ENCODE assay signal across 12 cellular contexts in the genomic region with DNA sequence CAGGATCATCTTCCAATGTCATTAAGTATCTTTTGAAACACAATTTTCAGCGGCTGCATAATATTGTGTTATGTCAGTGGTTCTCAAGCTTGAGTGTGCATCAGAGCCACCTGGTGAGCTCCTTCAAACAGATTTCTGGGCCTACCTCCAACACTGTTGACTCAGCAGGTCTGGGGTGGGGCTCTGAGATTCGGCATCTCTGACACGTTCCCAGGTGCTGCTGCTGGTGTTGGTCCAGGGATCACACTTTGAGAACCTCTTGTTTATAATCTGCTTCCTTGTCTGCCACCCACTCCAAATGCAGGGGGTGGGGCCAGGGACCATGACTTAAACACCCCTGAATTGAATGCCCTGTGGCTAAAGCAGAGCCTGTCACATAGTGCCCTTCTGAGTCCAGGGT.
DNase-seq lines count a peak whose midpoint lies in the region; ATAC-seq, FAIRE-seq and TF ChIP-seq lines count a peak whose summit lies in the region.
"Had no signal": no experiment of that assay in that cellular context is flagged by ENCODE, and none has a peak within 500 bp of the region (broad histone marks: within the 10 kb centered on the region; RNA-seq: fewer than 3 reads in every experiment).

No MANE protein-coding gene starts in this region.

- H3K27me3 ChIP-seq in AG04450 (ENCODE audit: control insufficient read depth, insufficient read depth, low read length) (no peaks in the 10 kb centered on the region), HCT116 (ENCODE audit: insufficient read depth, low read length) (no peaks in the 10 kb centered on the region), OCI-LY1 (ENCODE audit: insufficient read depth, low read length) (no peaks in the 10 kb centered on the region), keratinocyte (ENCODE audit: control insufficient read depth, extremely low read depth, insufficient read depth, low read length) (no peaks in the 10 kb centered on the region), neuronal stem cell (ENCODE audit: control insufficient read depth in 3 of 3, insufficient read depth in 3 of 3, low read depth in 1 of 3, low read length in 3 of 3) (no peaks in the 10 kb centered on the region), dorsolateral prefrontal cortex (peaks cover 0 to 9% (median 0%) of the 10 kb centered on the region in 45 donors)
- H3K27me3 ChIP-seq: Peyer's patch had no signal

- peak overlapping the region; percentile 58 for H3K4me2 ChIP-seq in HCT116 (ENCODE audit: low read length)
- peak overlapping the region; percentile 16; the same call in 1 of the 2 replicates for H3K4me2 ChIP-seq in OCI-LY1 (ENCODE audit: low read length)
- peak overlapping the region; percentile 51 for H3K4me2 ChIP-seq in keratinocyte (ENCODE audit: control insufficient read depth, extremely low read depth, insufficient read depth, low read depth, low read length)
- H3K4me2 ChIP-seq in neuronal stem cell (ENCODE audit: insufficient read depth, low read length, poor library complexity, severe bottlenecking): no peak overlapping the region

- H3K27ac ChIP-seq in AG04450 (ENCODE audit: low read depth, low read length) (no peak overlapping the region), HCT116 (ENCODE audit: low read depth, low read length) (no peak overlapping the region), OCI-LY1 (ENCODE audit: low read depth, low read length, poor library complexity, severe bottlenecking) (peak overlapping the region; percentile 83), keratinocyte (ENCODE audit: control insufficient read depth, insufficient read depth, low read length) (peak overlapping the region; percentile 70), neuronal stem cell (replicated peaks; ENCODE audit: low read length) (no peak overlapping the region), dorsolateral prefrontal cortex (no peak overlapping the region)
- H3K27ac ChIP-seq: C4-2B, Peyer's patch had no signal

- no peaks in the 10 kb centered on the region for H3K9me2 ChIP-seq in HCT116 (ENCODE audit: insufficient read depth)
- H3K9me2 ChIP-seq in OCI-LY1 (ENCODE audit: low read depth, low read length): no peaks in the 10 kb centered on the region

- ATAC-seq in HCT116: peak; percentile 87

- RAD21 ChIA-PET in HCT116 (lab: Charles Lee; ENCODE audit: low non-redundant PET in 1 of 2, low total read pairs in 2 of 2, uncharacterized antibody in 2 of 2, unreplicated experiment in 2 of 2): no interaction called here

- H4K20me1 ChIP-seq in HCT116 (ENCODE audit: insufficient read depth): no peaks in the 10 kb centered on the region
- H4K20me1 ChIP-seq in OCI-LY1 (ENCODE audit: insufficient read depth, low read length): no peaks in the 10 kb centered on the region
- H4K20me1 ChIP-seq in keratinocyte (ENCODE audit: control insufficient read depth, extremely low read depth, insufficient read depth, low read length): no peaks in the 10 kb centered on the region

- H3K36me3 ChIP-seq in HCT116 (ENCODE audit: control insufficient read depth in 1 of 2, insufficient read depth in 2 of 2, low read length in 2 of 2) (no peaks in the 10 kb centered on the region), OCI-LY1 (ENCODE audit: insufficient read depth, low read length) (no peaks in the 10 kb centered on the region), keratinocyte (ENCODE audit: control insufficient read depth in 2 of 2, extremely low read depth in 1 of 2, insufficient read depth in 2 of 2, low read length in 2 of 2) (no peaks in the 10 kb centered on the region), neuronal stem cell (replicated peaks in 1 of 2; ENCODE audit: control insufficient read depth in 2 of 2, insufficient read depth in 2 of 2, low read length in 2 of 2) (no peaks in the 10 kb centered on the region)
- H3K36me3 ChIP-seq: Peyer's patch had no signal

- no peak overlapping the region for H2AFZ ChIP-seq in HCT116 (ENCODE audit: low read depth, low read length, poor library complexity, severe bottlenecking)
- H2AFZ ChIP-seq in OCI-LY1 (ENCODE audit: low read length): no peak overlapping the region
- H2AFZ ChIP-seq in keratinocyte (ENCODE audit: control insufficient read depth, low read length): no peak overlapping the region
- no peak overlapping the region for H2AFZ ChIP-seq in neuronal stem cell (ENCODE audit: low read length)

- H2BK12ac ChIP-seq in neuronal stem cell (ENCODE audit: low read length): no peak overlapping the region

- no peak overlapping the region for H2AK5ac ChIP-seq in neuronal stem cell (ENCODE audit: low read depth, low read length)

- no peak overlapping the region for H2BK120ac ChIP-seq in neuronal stem cell (ENCODE audit: low read depth, low read length)

- H3K9me1 ChIP-seq in keratinocyte (ENCODE audit: control insufficient read depth, extremely low read depth, insufficient read depth, low read length): no peaks in the 10 kb centered on the region

- FAIRE-seq in keratinocyte (lab: Jason Lieb, UNC): no peak

- TF ChIP-seq POLR2A in HCT116 (IDR thresholded peaks at IDR 0.05; ENCODE audit: borderline replicate concordance, extremely low read depth, insufficient read depth, insufficient read length): no peak

- H3K18ac ChIP-seq in neuronal stem cell (ENCODE audit: low read length): no peak overlapping the region

- CTCF ChIA-PET in AG04450 (lab: Charles Lee): interaction anchor here (1.0 to 4.4 kb wide), 4 partner anchors 48 to 446 kb away, joined by 3 to 32 read pairs (median 6); no protein-coding TSS in a partner anchor
- CTCF ChIA-PET in HCT116 (lab: Charles Lee): interaction anchor here (0.6 to 3.8 kb wide), 5 partner anchors 10 to 291 kb away, joined by 3 to 36 read pairs (median 3); no protein-coding TSS in a partner anchor

- TF ChIP-seq CTCF in AG04450 (IDR thresholded peaks at IDR 0.05; ENCODE audit: low read depth, low read length) (no peak), HCT116 (IDR thresholded peaks at IDR 0.05 in 2 of 3, conservative IDR thresholded peaks at IDR 0.05 in 1 of 3; ENCODE audit: borderline replicate concordance in 1 of 3, insufficient read depth in 1 of 3, low read depth in 2 of 3, low read length in 2 of 3) (no peak), OCI-LY1 (IDR thresholded peaks at IDR 0.05; ENCODE audit: low read length) (no peak), keratinocyte (optimal IDR thresholded peaks at IDR 0.05 in 1 of 3, IDR thresholded peaks at IDR 0.05 in 1 of 3, conservative IDR thresholded peaks at IDR 0.05 in 1 of 3; ENCODE audit: extremely low read depth in 1 of 3, insufficient read depth in 2 of 3, low read length in 3 of 3) (no peak), dorsolateral prefrontal cortex (IDR thresholded peaks at IDR 0.05 in 54 of 56, conservative IDR thresholded peaks at IDR 0.05 in 2 of 56; ENCODE audit: low read depth in 1 of 56, partially characterized antibody in 56 of 56) (no peak)

- POLR2A ChIA-PET in AG04450 (lab: Yijun Ruan, JAX) (no interaction called here), HCT116 (lab: Charles Lee) (no interaction called here)

- no peak for TF ChIP-seq RAD21 in HCT116 (IDR thresholded peaks at IDR 0.05; ENCODE audit: low read depth)

- H2BK15ac ChIP-seq in neuronal stem cell (ENCODE audit: low read length): no peak overlapping the region

- H3K9me3 ChIP-seq in AG04450 (ENCODE audit: control insufficient read depth, insufficient read depth, low read length): no peaks in the 10 kb centered on the region
- H3K9me3 ChIP-seq in HCT116 (ENCODE audit: control insufficient read depth in 1 of 2, insufficient read depth in 1 of 2, low read depth in 1 of 2, low read length in 2 of 2): no peaks in the 10 kb centered on the region
- H3K9me3 ChIP-seq in OCI-LY1 (ENCODE audit: low read length): no peaks in the 10 kb centered on the region
- H3K9me3 ChIP-seq in keratinocyte (ENCODE audit: control insufficient read depth, low read depth, low read length): no peaks in the 10 kb centered on the region
- H3K9me3 ChIP-seq in neuronal stem cell (replicated peaks in 1 of 2; ENCODE audit: control insufficient read depth in 2 of 2, insufficient read depth in 1 of 2, low read depth in 1 of 2, low read length in 2 of 2): no peaks in the 10 kb centered on the region
- H3K9me3 ChIP-seq: Peyer's patch had no signal

- dilution Hi-C loops in keratinocyte (cut with MboI; ENCODE audit: extremely low pct_ligation_motif_present, low sequenced_read_pairs): no loop called here

- no peak overlapping the region for H3K23ac ChIP-seq in neuronal stem cell (ENCODE audit: low read depth, low read length, poor library complexity)

- no peak overlapping the region for H4K8ac ChIP-seq in neuronal stem cell (ENCODE audit: low read depth, low read length)

- BruUV-seq in HCT116 (replicated peaks; lab: Mats Ljungman, UMichigan): no TSS peak

- WGBS in neuronal stem cell (ENCODE audit: extremely low coverage in 2 of 2, insufficient read length in 2 of 2, insufficient replicate concordance in 1 of 2), 2 donors: no CpG with 5 or more reads among the region's 3 CpGs

- no peak overlapping the region for H4K91ac ChIP-seq in neuronal stem cell (ENCODE audit: low read depth, low read length, poor library complexity)

- H3F3A ChIP-seq in OCI-LY1 (ENCODE audit: insufficient read depth, low read length): no peaks in the 10 kb centered on the region

- intact Hi-C loops in HCT116 (cut with micrococcal nuclease) (loop anchor here (5.0 kb wide), 1 partner anchor 116 kb away; no protein-coding TSS in a partner anchor), dorsolateral prefrontal cortex (cut with DNase I) (no loop called here)

- DNase-seq in AG04450 (ENCODE audit: low read depth, low spot score) (peak; percentile 47), HCT116 (ENCODE audit: low read depth, low spot score) (peak; percentile 57), keratinocyte (ENCODE audit: low read depth, low spot score) (peak; percentile 72), neuronal stem cell (ENCODE audit: low spot score) (no peak), amniotic stem cell (lab: John Stamatoyannopoulos, UW) (no peak), dorsolateral prefrontal cortex (no peak), T-helper 9 cell (no peak)
- DNase-seq: activated gamma-delta T cell treated with Interleukin-2 at 50 U/mL for 16 hours, retina had no signal

- H3K9ac ChIP-seq in HCT116 (ENCODE audit: low read length): no peak overlapping the region
- H3K9ac ChIP-seq in OCI-LY1 (ENCODE audit: low read length): no peak overlapping the region
- peak overlapping the region; percentile 38 for H3K9ac ChIP-seq in keratinocyte (ENCODE audit: control insufficient read depth, extremely low read depth, insufficient read depth, low read length)
- no peak overlapping the region for H3K9ac ChIP-seq in neuronal stem cell (ENCODE audit: low read depth, low read length, poor library complexity)

- H3K4ac ChIP-seq in neuronal stem cell (ENCODE audit: low read length): no peak overlapping the region

- H2BK5ac ChIP-seq in neuronal stem cell (ENCODE audit: low read length): no peak overlapping the region

- H3K14ac ChIP-seq in neuronal stem cell (ENCODE audit: low read length): no peak overlapping the region

- H3K79me2 ChIP-seq in HCT116 (ENCODE audit: insufficient read depth, low read length): no peaks in the 10 kb centered on the region
- no peaks in the 10 kb centered on the region for H3K79me2 ChIP-seq in OCI-LY1 (ENCODE audit: insufficient read depth, low read length)
- H3K79me2 ChIP-seq in keratinocyte (ENCODE audit: control insufficient read depth, insufficient read depth, low read length): no peaks in the 10 kb centered on the region

- no peak overlapping the region for H3K4me3 ChIP-seq in AG04450 (ENCODE audit: low read depth, low read length)
- no peak overlapping the region for H3K4me3 ChIP-seq in HCT116 (replicated peaks in 1 of 2; ENCODE audit: low read depth in 1 of 2, low read length in 2 of 2)
- no peak overlapping the region for H3K4me3 ChIP-seq in OCI-LY1 (ENCODE audit: low read depth, low read length, poor library complexity, severe bottlenecking)
- peak overlapping the region in 1 of 3 experiments; percentile 29 for H3K4me3 ChIP-seq in keratinocyte (ENCODE audit: control insufficient read depth in 2 of 3, extremely low read depth in 1 of 3, insufficient read depth in 2 of 3, low read depth in 1 of 3, low read length in 3 of 3)
- peak overlapping the region in 1 of 2 donors; percentile 9 for H3K4me3 ChIP-seq in neuronal stem cell (ENCODE audit: low read length in 2 of 2)
- no peak overlapping the region for H3K4me3 ChIP-seq in dorsolateral prefrontal cortex
- H3K4me3 ChIP-seq: Peyer's patch had no signal

- no peaks in the 10 kb centered on the region for H3K79me1 ChIP-seq in neuronal stem cell (ENCODE audit: low read depth, low read length)

- H3K4me1 ChIP-seq in HCT116 (ENCODE audit: control insufficient read depth in 1 of 2, insufficient read depth in 2 of 2, low read length in 2 of 2): peaks cover 10 to 32% of the 10 kb centered on the region in 2 experiments; a peak in 3 of 4 replicates
- H3K4me1 ChIP-seq in OCI-LY1 (ENCODE audit: insufficient read depth, low read length, severe bottlenecking): peaks cover 29% of the 10 kb centered on the region
- peaks cover 40% of the 10 kb centered on the region for H3K4me1 ChIP-seq in keratinocyte (ENCODE audit: control insufficient read depth, extremely low read depth, insufficient read depth, low read length)
- H3K4me1 ChIP-seq in neuronal stem cell (ENCODE audit: control insufficient read depth in 2 of 2, insufficient read depth in 1 of 2, low read depth in 1 of 2, low read length in 2 of 2): no peaks in the 10 kb centered on the region

Comparison
In these comparisons a context has a peak if more than half of its experiments do, and no peak if none do; other contexts are left out.
1. DNase-seq: peak in AG04450 (single experiment), HCT116 (single experiment) and keratinocyte (single experiment); none in neuronal stem cell (single experiment), amniotic stem cell (single experiment), dorsolateral prefrontal cortex (0 of 10) and T-helper 9 cell (single experiment).
2. H3K27ac ChIP-seq: peak in OCI-LY1 (single experiment) and keratinocyte (single experiment); none in AG04450 (single experiment), HCT116 (single experiment), neuronal stem cell (single experiment) and dorsolateral prefrontal cortex (0 of 59).